Comparison of ENCODE assay signal across 1 cellular context in the genomic region with DNA sequence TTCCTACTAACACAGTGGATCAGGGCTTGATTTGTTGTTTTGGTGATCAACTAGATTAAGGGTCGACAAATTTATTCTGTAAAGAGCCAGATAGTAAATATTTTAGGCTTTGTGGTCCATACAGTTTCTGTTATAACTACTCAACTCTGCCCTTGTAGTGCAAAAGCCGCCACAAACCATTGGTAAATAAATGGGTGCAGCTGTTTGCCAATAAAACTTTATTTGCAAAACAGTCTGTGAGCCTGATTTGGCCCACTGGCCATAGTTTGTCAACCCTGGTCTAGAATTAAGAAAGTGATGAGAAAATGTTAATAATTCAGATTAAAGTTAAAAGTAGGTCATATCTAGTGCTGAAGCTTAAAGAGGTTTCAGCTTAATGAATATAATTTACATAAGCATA.
TF ChIP-seq lines count a peak whose summit lies in the region.

No MANE protein-coding gene starts in this region.

TF ChIP-seq in K562, 482 proteins besides CTCF, POLR2A, EP300 and RAD21 (continued from another document):
- TF ChIP-seq, protein P1, sequence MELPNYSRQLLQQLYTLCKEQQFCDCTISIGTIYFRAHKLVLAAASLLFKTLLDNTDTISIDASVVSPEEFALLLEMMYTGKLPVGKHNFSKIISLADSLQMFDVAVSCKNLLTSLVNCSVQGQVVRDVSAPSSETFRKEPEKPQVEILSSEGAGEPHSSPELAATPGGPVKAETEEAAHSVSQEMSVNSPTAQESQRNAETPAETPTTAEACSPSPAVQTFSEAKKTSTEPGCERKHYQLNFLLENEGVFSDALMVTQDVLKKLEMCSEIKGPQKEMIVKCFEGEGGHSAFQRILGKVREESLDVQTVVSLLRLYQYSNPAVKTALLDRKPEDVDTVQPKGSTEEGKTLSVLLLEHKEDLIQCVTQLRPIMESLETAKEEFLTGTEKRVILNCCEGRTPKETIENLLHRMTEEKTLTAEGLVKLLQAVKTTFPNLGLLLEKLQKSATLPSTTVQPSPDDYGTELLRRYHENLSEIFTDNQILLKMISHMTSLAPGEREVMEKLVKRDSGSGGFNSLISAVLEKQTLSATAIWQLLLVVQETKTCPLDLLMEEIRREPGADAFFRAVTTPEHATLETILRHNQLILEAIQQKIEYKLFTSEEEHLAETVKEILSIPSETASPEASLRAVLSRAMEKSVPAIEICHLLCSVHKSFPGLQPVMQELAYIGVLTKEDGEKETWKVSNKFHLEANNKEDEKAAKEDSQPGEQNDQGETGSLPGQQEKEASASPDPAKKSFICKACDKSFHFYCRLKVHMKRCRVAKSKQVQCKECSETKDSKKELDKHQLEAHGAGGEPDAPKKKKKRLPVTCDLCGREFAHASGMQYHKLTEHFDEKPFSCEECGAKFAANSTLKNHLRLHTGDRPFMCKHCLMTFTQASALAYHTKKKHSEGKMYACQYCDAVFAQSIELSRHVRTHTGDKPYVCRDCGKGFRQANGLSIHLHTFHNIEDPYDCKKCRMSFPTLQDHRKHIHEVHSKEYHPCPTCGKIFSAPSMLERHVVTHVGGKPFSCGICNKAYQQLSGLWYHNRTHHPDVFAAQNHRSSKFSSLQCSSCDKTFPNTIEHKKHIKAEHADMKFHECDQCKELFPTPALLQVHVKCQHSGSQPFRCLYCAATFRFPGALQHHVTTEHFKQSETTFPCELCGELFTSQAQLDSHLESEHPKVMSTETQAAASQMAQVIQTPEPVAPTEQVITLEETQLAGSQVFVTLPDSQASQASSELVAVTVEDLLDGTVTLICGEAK (IDR thresholded peaks at IDR 0.05): peak; percentile 85
- TF ChIP-seq, protein P1 (CRISPR knock-in tag; IDR thresholded peaks at IDR 0.05): peak; percentile 56; the same call in 1 of the 2 replicates
- TF ChIP-seq, protein P2, sequence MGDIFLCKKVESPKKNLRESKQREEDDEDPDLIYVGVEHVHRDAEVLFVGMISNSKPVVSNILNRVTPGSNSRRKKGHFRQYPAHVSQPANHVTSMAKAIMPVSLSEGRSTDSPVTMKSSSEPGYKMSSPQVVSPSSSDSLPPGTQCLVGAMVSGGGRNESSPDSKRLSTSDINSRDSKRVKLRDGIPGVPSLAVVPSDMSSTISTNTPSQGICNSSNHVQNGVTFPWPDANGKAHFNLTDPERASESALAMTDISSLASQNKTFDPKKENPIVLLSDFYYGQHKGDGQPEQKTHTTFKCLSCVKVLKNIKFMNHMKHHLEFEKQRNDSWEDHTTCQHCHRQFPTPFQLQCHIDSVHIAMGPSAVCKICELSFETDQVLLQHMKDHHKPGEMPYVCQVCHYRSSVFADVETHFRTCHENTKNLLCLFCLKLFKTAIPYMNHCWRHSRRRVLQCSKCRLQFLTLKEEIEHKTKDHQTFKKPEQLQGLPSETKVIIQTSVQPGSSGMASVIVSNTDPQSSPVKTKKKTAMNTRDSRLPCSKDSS (IDR thresholded peaks at IDR 0.05; ENCODE audit: low read depth, partially characterized antibody): no peak
TF ChIP-seq in K562: peak in this region for 1.
